Comparison of ENCODE assay signal across 1 cellular context in the genomic region with DNA sequence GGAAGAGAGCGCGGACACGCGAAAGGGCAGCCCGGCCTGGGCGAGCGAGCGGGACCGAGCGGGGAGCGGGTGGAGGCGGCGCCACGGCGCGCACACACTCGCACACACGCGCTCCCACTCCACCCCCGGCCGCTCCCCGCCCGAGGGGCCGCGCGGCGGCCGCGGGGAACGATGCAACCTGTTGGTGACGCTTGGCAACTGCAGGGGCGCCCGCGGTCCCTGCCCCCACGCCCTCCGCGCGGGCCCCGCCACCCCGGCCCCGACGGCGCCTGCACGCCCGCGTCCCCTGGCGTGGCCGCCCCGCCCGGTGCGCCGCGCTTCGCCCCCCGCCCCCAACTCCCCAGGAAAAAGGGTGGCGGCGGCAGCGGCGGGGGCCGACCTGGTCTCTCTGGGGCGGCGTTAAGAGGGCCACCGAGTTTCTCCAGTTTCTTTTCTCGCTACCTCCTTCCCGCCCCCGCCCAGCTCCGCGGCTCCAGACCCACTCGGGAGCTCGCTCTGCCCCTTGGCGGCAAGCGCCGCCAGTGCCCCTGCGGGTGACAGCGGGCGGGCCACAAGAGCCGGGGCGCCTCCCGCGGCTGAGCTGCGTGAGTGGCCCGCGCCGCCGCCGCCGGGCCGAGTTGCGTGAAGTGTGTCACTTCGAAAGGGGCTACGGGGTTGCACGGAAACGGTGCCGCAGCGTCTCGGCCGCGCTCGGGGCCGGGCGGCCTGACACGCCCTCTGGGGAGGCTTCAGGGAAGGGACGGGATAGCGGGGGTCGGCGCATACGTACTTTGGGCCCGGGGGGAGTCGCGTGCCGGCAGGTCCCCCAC.
TF ChIP-seq lines count a peak whose summit lies in the region.

A gene (minus strand): TSS at position 80 of the 809 bp plus-strand sequence. CDS start 2,847 bp downstream, outside the sequence.

TF ChIP-seq in HEK293, 187 proteins besides CTCF, POLR2A, EP300 and RAD21 (continued from another document and continues in another):
- TF ChIP-seq ZNF596 (tag by site-specific recombination; IDR thresholded peaks at IDR 0.05) = peak; percentile 57
- TF ChIP-seq ZNF19 (tag by site-specific recombination; IDR thresholded peaks at IDR 0.05; ENCODE audit: low read depth) = no peak
- peak; percentile 62 for TF ChIP-seq ZEB2 (tag by site-specific recombination; IDR thresholded peaks at IDR 0.05)
- TF ChIP-seq, protein P1, sequence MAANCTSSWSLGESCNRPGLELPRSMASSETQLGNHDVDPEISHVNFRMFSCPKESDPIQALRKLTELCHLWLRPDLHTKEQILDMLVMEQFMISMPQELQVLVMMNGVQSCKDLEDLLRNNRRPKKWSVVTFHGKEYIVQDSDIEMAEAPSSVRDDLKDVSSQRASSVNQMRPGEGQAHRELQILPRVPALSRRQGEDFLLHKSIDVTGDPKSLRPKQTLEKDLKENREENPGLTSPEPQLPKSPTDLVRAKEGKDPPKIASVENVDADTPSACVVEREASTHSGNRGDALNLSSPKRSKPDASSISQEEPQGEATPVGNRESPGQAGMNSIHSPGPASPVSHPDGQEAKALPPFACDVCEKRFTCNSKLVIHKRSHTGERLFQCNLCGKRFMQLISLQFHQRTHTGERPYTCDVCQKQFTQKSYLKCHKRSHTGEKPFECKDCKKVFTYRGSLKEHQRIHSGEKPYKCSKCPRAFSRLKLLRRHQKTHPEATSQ (tag by site-specific recombination; IDR thresholded peaks at IDR 0.05) = peak; percentile 67
- 0 out of 2 replicates have a peak, but pooled peaks have one; percentile 15 for TF ChIP-seq IKZF3 (tag by site-specific recombination; IDR thresholded peaks at IDR 0.05)
- TF ChIP-seq ZNF423 (tag by site-specific recombination; IDR thresholded peaks at IDR 0.05) = peak; percentile 11; the same call in 1 of the 2 replicates
- TF ChIP-seq, protein P2, sequence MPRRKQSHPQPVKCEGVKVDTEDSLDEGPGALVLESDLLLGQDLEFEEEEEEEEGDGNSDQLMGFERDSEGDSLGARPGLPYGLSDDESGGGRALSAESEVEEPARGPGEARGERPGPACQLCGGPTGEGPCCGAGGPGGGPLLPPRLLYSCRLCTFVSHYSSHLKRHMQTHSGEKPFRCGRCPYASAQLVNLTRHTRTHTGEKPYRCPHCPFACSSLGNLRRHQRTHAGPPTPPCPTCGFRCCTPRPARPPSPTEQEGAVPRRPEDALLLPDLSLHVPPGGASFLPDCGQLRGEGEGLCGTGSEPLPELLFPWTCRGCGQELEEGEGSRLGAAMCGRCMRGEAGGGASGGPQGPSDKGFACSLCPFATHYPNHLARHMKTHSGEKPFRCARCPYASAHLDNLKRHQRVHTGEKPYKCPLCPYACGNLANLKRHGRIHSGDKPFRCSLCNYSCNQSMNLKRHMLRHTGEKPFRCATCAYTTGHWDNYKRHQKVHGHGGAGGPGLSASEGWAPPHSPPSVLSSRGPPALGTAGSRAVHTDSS (tag by site-specific recombination; IDR thresholded peaks at IDR 0.05) = no peak; the same call in 1 of the 2 replicates
- TF ChIP-seq, protein P3, sequence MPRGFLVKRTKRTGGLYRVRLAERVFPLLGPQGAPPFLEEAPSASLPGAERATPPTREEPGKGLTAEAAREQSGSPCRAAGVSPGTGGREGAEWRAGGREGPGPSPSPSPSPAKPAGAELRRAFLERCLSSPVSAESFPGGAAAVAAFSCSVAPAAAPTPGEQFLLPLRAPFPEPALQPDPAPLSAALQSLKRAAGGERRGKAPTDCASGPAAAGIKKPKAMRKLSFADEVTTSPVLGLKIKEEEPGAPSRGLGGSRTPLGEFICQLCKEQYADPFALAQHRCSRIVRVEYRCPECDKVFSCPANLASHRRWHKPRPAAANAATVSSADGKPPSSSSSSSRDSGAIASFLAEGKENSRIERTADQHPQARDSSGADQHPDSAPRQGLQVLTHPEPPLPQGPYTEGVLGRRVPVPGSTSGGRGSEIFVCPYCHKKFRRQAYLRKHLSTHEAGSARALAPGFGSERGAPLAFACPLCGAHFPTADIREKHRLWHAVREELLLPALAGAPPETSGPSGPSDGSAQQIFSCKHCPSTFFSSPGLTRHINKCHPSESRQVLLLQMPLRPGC (tag by site-specific recombination; IDR thresholded peaks at IDR 0.05) = no peak
- no peak for TF ChIP-seq ZNF791 (tag by site-specific recombination; IDR thresholded peaks at IDR 0.05)
- TF ChIP-seq ZNF266 (tag by site-specific recombination; IDR thresholded peaks at IDR 0.05; ENCODE audit: low read depth) = no peak
- TF ChIP-seq ZNF654 (tag by site-specific recombination; IDR thresholded peaks at IDR 0.05; ENCODE audit: low read depth) = no peak
- TF ChIP-seq, protein P4, sequence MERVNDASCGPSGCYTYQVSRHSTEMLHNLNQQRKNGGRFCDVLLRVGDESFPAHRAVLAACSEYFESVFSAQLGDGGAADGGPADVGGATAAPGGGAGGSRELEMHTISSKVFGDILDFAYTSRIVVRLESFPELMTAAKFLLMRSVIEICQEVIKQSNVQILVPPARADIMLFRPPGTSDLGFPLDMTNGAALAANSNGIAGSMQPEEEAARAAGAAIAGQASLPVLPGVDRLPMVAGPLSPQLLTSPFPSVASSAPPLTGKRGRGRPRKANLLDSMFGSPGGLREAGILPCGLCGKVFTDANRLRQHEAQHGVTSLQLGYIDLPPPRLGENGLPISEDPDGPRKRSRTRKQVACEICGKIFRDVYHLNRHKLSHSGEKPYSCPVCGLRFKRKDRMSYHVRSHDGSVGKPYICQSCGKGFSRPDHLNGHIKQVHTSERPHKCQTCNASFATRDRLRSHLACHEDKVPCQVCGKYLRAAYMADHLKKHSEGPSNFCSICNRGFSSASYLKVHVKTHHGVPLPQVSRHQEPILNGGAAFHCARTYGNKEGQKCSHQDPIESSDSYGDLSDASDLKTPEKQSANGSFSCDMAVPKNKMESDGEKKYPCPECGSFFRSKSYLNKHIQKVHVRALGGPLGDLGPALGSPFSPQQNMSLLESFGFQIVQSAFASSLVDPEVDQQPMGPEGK (tag by site-specific recombination; IDR thresholded peaks at IDR 0.05) = peak; percentile 93
- TF ChIP-seq SP7 (tag by site-specific recombination; IDR thresholded peaks at IDR 0.05) = 0 out of 2 replicates have a peak, but pooled peaks have one; percentile 22
- TF ChIP-seq ZNF660 (tag by site-specific recombination; IDR thresholded peaks at IDR 0.05) = peak; percentile 43; the same call in 1 of the 2 replicates
- no peak for TF ChIP-seq ZNF239 (tag by site-specific recombination; IDR thresholded peaks at IDR 0.05)
- TF ChIP-seq ZNF2 (tag by site-specific recombination; IDR thresholded peaks at IDR 0.05) = no peak
- TF ChIP-seq, protein P5, sequence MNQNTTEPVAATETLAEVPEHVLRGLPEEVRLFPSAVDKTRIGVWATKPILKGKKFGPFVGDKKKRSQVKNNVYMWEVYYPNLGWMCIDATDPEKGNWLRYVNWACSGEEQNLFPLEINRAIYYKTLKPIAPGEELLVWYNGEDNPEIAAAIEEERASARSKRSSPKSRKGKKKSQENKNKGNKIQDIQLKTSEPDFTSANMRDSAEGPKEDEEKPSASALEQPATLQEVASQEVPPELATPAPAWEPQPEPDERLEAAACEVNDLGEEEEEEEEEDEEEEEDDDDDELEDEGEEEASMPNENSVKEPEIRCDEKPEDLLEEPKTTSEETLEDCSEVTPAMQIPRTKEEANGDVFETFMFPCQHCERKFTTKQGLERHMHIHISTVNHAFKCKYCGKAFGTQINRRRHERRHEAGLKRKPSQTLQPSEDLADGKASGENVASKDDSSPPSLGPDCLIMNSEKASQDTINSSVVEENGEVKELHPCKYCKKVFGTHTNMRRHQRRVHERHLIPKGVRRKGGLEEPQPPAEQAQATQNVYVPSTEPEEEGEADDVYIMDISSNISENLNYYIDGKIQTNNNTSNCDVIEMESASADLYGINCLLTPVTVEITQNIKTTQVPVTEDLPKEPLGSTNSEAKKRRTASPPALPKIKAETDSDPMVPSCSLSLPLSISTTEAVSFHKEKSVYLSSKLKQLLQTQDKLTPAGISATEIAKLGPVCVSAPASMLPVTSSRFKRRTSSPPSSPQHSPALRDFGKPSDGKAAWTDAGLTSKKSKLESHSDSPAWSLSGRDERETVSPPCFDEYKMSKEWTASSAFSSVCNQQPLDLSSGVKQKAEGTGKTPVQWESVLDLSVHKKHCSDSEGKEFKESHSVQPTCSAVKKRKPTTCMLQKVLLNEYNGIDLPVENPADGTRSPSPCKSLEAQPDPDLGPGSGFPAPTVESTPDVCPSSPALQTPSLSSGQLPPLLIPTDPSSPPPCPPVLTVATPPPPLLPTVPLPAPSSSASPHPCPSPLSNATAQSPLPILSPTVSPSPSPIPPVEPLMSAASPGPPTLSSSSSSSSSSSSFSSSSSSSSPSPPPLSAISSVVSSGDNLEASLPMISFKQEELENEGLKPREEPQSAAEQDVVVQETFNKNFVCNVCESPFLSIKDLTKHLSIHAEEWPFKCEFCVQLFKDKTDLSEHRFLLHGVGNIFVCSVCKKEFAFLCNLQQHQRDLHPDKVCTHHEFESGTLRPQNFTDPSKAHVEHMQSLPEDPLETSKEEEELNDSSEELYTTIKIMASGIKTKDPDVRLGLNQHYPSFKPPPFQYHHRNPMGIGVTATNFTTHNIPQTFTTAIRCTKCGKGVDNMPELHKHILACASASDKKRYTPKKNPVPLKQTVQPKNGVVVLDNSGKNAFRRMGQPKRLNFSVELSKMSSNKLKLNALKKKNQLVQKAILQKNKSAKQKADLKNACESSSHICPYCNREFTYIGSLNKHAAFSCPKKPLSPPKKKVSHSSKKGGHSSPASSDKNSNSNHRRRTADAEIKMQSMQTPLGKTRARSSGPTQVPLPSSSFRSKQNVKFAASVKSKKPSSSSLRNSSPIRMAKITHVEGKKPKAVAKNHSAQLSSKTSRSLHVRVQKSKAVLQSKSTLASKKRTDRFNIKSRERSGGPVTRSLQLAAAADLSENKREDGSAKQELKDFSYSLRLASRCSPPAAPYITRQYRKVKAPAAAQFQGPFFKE (tag by site-specific recombination; IDR thresholded peaks at IDR 0.05; ENCODE audit: borderline replicate concordance) = no peak
- TF ChIP-seq GLIS1 (tag by site-specific recombination; IDR thresholded peaks at IDR 0.05) = peak; percentile 86
- TF ChIP-seq, protein P6, sequence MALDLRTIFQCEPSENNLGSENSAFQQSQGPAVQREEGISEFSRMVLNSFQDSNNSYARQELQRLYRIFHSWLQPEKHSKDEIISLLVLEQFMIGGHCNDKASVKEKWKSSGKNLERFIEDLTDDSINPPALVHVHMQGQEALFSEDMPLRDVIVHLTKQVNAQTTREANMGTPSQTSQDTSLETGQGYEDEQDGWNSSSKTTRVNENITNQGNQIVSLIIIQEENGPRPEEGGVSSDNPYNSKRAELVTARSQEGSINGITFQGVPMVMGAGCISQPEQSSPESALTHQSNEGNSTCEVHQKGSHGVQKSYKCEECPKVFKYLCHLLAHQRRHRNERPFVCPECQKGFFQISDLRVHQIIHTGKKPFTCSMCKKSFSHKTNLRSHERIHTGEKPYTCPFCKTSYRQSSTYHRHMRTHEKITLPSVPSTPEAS (tag by site-specific recombination; IDR thresholded peaks at IDR 0.05) = 0 out of 2 replicates have a peak, but pooled peaks have one; percentile 80
- no peak for TF ChIP-seq ZNF146 (tag by site-specific recombination; IDR thresholded peaks at IDR 0.05)
- TF ChIP-seq TRIM28 (IDR thresholded peaks at IDR 0.05; ENCODE audit: borderline replicate concordance, low read length) = no peak
- TF ChIP-seq MYNN (tag by site-specific recombination; IDR thresholded peaks at IDR 0.05; ENCODE audit: borderline replicate concordance) = no peak
- no peak for TF ChIP-seq ZSCAN23 (tag by site-specific recombination; IDR thresholded peaks at IDR 0.05)
- no peak for TF ChIP-seq ZNF521 (tag by site-specific recombination; IDR thresholded peaks at IDR 0.05)
- peak; percentile 38 for TF ChIP-seq KLF10 (tag by site-specific recombination; IDR thresholded peaks at IDR 0.05)
- TF ChIP-seq ZBTB48 (tag by site-specific recombination; IDR thresholded peaks at IDR 0.05) = peak; percentile 40
- TF ChIP-seq, protein P7, sequence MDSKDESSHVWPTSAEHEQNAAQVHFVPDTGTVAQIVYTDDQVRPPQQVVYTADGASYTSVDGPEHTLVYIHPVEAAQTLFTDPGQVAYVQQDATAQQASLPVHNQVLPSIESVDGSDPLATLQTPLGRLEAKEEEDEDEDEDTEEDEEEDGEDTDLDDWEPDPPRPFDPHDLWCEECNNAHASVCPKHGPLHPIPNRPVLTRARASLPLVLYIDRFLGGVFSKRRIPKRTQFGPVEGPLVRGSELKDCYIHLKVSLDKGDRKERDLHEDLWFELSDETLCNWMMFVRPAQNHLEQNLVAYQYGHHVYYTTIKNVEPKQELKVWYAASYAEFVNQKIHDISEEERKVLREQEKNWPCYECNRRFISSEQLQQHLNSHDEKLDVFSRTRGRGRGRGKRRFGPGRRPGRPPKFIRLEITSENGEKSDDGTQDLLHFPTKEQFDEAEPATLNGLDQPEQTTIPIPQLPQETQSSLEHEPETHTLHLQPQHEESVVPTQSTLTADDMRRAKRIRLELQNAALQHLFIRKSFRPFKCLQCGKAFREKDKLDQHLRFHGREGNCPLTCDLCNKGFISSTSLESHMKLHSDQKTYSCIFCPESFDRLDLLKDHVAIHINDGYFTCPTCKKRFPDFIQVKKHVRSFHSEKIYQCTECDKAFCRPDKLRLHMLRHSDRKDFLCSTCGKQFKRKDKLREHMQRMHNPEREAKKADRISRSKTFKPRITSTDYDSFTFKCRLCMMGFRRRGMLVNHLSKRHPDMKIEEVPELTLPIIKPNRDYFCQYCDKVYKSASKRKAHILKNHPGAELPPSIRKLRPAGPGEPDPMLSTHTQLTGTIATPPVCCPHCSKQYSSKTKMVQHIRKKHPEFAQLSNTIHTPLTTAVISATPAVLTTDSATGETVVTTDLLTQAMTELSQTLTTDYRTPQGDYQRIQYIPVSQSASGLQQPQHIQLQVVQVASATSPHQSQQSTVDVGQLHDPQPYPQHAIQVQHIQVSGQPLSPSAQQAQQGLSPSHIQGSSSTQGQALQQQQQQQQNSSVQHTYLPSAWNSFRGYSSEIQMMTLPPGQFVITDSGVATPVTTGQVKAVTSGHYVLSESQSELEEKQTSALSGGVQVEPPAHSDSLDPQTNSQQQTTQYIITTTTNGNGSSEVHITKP (tag by site-specific recombination; IDR thresholded peaks at IDR 0.05) = peak; percentile 94
- TF ChIP-seq, protein P8, sequence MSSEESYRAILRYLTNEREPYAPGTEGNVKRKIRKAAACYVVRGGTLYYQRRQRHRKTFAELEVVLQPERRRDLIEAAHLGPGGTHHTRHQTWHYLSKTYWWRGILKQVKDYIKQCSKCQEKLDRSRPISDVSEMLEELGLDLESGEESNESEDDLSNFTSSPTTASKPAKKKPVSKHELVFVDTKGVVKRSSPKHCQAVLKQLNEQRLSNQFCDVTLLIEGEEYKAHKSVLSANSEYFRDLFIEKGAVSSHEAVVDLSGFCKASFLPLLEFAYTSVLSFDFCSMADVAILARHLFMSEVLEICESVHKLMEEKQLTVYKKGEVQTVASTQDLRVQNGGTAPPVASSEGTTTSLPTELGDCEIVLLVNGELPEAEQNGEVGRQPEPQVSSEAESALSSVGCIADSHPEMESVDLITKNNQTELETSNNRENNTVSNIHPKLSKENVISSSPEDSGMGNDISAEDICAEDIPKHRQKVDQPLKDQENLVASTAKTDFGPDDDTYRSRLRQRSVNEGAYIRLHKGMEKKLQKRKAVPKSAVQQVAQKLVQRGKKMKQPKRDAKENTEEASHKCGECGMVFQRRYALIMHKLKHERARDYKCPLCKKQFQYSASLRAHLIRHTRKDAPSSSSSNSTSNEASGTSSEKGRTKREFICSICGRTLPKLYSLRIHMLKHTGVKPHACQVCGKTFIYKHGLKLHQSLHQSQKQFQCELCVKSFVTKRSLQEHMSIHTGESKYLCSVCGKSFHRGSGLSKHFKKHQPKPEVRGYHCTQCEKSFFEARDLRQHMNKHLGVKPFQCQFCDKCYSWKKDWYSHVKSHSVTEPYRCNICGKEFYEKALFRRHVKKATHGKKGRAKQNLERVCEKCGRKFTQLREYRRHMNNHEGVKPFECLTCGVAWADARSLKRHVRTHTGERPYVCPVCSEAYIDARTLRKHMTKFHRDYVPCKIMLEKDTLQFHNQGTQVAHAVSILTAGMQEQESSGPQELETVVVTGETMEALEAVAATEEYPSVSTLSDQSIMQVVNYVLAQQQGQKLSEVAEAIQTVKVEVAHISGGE (tag by site-specific recombination; conservative IDR thresholded peaks at IDR 0.05; ENCODE audit: low read depth) = peak; percentile 96
- TF ChIP-seq ZNF548 (tag by site-specific recombination; IDR thresholded peaks at IDR 0.05) = no peak
- peak; percentile 84 for TF ChIP-seq GLIS2 (tag by site-specific recombination; IDR thresholded peaks at IDR 0.05)
